ENCODE assay signal across 29 cellular contexts in the genomic region with DNA sequence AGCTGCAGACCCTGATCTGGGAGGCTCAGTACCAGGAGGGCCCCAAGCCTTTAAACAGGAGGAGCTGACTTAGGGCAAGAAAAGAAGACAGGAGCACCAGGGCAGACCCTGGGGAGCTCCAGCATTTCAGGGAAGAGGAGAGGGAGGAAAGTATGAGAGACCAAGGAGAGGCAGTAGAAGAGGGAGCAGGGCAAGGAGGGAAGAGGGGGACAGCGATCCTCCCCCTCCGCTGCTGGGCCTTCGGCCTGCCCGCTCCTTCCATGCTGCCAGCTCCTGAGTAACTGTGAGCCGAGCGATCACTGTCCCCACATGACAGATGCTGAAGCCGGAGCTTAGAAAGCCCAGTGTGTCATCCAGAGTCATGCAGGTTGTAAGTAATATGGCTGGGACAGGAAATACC.
DNase-seq lines count a peak whose midpoint lies in the region; ATAC-seq, FAIRE-seq and TF ChIP-seq lines count a peak whose summit lies in the region.
"Had no signal": no experiment of that assay in that cellular context is flagged by ENCODE, and none has a peak within 500 bp of the region (broad histone marks: within the 10 kb centered on the region; RNA-seq: fewer than 3 reads in every experiment).

No MANE protein-coding gene starts in this region.

- H3K36me3 ChIP-seq in gastroesophageal sphincter, result no peaks in the 10 kb centered on the region
- H3K36me3 ChIP-seq: cardiac muscle cell, esophagus squamous epithelium, MG63 had no signal

- H3K27me3 Mint-ChIP-seq in T-helper 17 cell (peaks cover 4% of the 10 kb centered on the region), memory B cell (no peaks in the 10 kb centered on the region)
- no peaks in the 10 kb centered on the region for H3K27me3 Mint-ChIP-seq in stimulated activated memory B cell treated with anti-CD40 and anti-IgM and Interleukin-4, amounts not matched to agents 10 μg/mL and 1 μg/mL and 100 μg/mL, for 72 hours

- H3K27ac Mint-ChIP-seq in T-helper 17 cell, result peak overlapping the region; percentile 56
- peak overlapping the region; percentile 32 for H3K27ac Mint-ChIP-seq in memory B cell
- H3K27ac Mint-ChIP-seq in stimulated activated memory B cell treated with anti-CD40 and anti-IgM and Interleukin-4, amounts not matched to agents 10 μg/mL and 1 μg/mL and 100 μg/mL, for 72 hours, result peak overlapping the region; percentile 65
- H3K27ac Mint-ChIP-seq: activated CD4-positive, alpha-beta memory T cell treated with anti-CD3 and anti-CD28 coated beads for 36 hours; activated naive CD4-positive, alpha-beta T cell treated with anti-CD3 and anti-CD28 coated beads, Interleukin-2, amount 50 U/mL, for 72 hours; CD4-positive, alpha-beta T cell had no signal

- H3K4me3 ChIP-seq in gastroesophageal sphincter, result no peak overlapping the region
- H3K4me3 ChIP-seq: cardiac muscle cell, esophagus squamous epithelium, hepatocyte, MG63 had no signal

- ATAC-seq in T-helper 17 cell, result no peak
- ATAC-seq in memory B cell (ENCODE audit: low read depth), result no peak
- ATAC-seq in stimulated activated memory B cell treated with anti-CD40 and anti-IgM and Interleukin-4, amounts not matched to agents 10 μg/mL and 1 μg/mL and 100 μg/mL, for 72 hours, result no peak
- ATAC-seq in gastroesophageal sphincter, result no peak
- no peak for ATAC-seq in GM19467 (IDR thresholded peaks at IDR 0.05; ENCODE audit: unreplicated experiment)
- ATAC-seq: activated naive CD4-positive, alpha-beta T cell treated with anti-CD3 and anti-CD28 coated beads, Interleukin-2, amount 50 U/mL, for 72 hours; left cardiac atrium had no signal

- TF ChIP-seq CTCF in GM10266 (IDR thresholded peaks at IDR 0.05; ENCODE audit: control insufficient read depth, insufficient read depth, low read depth, missing control alignments), result no peak
- TF ChIP-seq CTCF in gastroesophageal sphincter (IDR thresholded peaks at IDR 0.05), result no peak

- FAIRE-seq in frontal cortex (lab: Jason Lieb, UNC), result no peak
- FAIRE-seq: RCC 7860, small intestine had no signal

- no peak for TF ChIP-seq EP300 in gastroesophageal sphincter (IDR thresholded peaks at IDR 0.05)

- peak; percentile 15 for DNase-seq in GM10266 (ENCODE audit: extremely low spot score)
- DNase-seq in T-helper 17 cell, result no peak
- no peak for DNase-seq in memory B cell (ENCODE audit: low spot score in 2 of 2)
- no peak for DNase-seq in frontal cortex (ENCODE audit: low spot score in 2 of 2)
- DNase-seq: activated CD4-positive, alpha-beta memory T cell treated with anti-CD3 and anti-CD28 coated beads for 36 hours; activated CD4-positive, CD25-positive, alpha-beta regulatory T cell; aorta; CD4-positive, alpha-beta T cell; cortex of kidney; esophagus squamous epithelium; foreskin melanocyte; KBM-7; left cardiac atrium; MG63; NCI-H1105 treated with DMSO at 0.1 percent for 48 hours; NCI-H2029 treated with DMSO at 0.1 percent for 48 hours; NCI-H2227 treated with DMSO at 0.1 percent for 48 hours; NCI-H526 treated with DMSO at 0.1 percent for 48 hours; occipital lobe; SIG-M5; small intestine; stimulated activated CD4-positive, alpha-beta T cell treated with anti-CD3 and anti-CD28 coated beads, Interleukin-1b, Interleukin-23, amount 100 ng/mL, for 48 hours had no signal

- H3K9me3 ChIP-seq in T-helper 17 cell (ENCODE audit: control insufficient read depth, low read length, poor library complexity, severe bottlenecking) (no peaks in the 10 kb centered on the region), gastroesophageal sphincter (no peaks in the 10 kb centered on the region)
- H3K9me3 ChIP-seq: esophagus squamous epithelium had no signal

- H3K4me3 Mint-ChIP-seq in T-helper 17 cell, result no peak overlapping the region
- no peak overlapping the region for H3K4me3 Mint-ChIP-seq in memory B cell
- no peak overlapping the region for H3K4me3 Mint-ChIP-seq in stimulated activated memory B cell treated with anti-CD40 and anti-IgM and Interleukin-4, amounts not matched to agents 10 μg/mL and 1 μg/mL and 100 μg/mL, for 72 hours
- H3K4me3 Mint-ChIP-seq: activated CD4-positive, alpha-beta memory T cell treated with anti-CD3 and anti-CD28 coated beads for 36 hours; CD4-positive, alpha-beta T cell had no signal

- H3K4me1 ChIP-seq in gastroesophageal sphincter, result no peaks in the 10 kb centered on the region
- H3K4me1 ChIP-seq: esophagus squamous epithelium had no signal

- WGBS in gastroesophageal sphincter (ENCODE audit: low coverage in 1 of 2), 2 donors, result 73% methylated on average over 7 of the region's 7 CpGs; no CpG with 5 or more reads in 1 of the 2 donors

- no peak for TF ChIP-seq POLR2A in gastroesophageal sphincter (IDR thresholded peaks at IDR 0.05)

- H3K27me3 ChIP-seq in gastroesophageal sphincter, result peaks cover 32% of the 10 kb centered on the region
- H3K27me3 ChIP-seq: cardiac muscle cell, hepatocyte, MG63 had no signal

- H3K36me3 Mint-ChIP-seq in T-helper 17 cell (ENCODE audit: low read depth) (peaks cover 4% of the 10 kb centered on the region), memory B cell (peaks cover 33% of the 10 kb centered on the region)
- peaks cover 69% of the 10 kb centered on the region for H3K36me3 Mint-ChIP-seq in stimulated activated memory B cell treated with anti-CD40 and anti-IgM and Interleukin-4, amounts not matched to agents 10 μg/mL and 1 μg/mL and 100 μg/mL, for 72 hours
- H3K36me3 Mint-ChIP-seq: activated CD4-positive, alpha-beta memory T cell treated with anti-CD3 and anti-CD28 coated beads for 36 hours; activated naive CD4-positive, alpha-beta T cell treated with anti-CD3 and anti-CD28 coated beads, Interleukin-2, amount 50 U/mL, for 72 hours had no signal

- H3K4me1 Mint-ChIP-seq in T-helper 17 cell (peaks cover 9% of the 10 kb centered on the region), memory B cell (peaks cover 21% of the 10 kb centered on the region)
- peaks cover 50% of the 10 kb centered on the region for H3K4me1 Mint-ChIP-seq in stimulated activated memory B cell treated with anti-CD40 and anti-IgM and Interleukin-4, amounts not matched to agents 10 μg/mL and 1 μg/mL and 100 μg/mL, for 72 hours

- H3K27ac ChIP-seq in gastroesophageal sphincter, result no peak overlapping the region
- H3K27ac ChIP-seq: cardiac muscle cell, esophagus squamous epithelium, hepatocyte had no signal

- H3K9me3 Mint-ChIP-seq in memory B cell, result peaks cover 4% of the 10 kb centered on the region
- peaks cover 5% of the 10 kb centered on the region for H3K9me3 Mint-ChIP-seq in stimulated activated memory B cell treated with anti-CD40 and anti-IgM and Interleukin-4, amounts not matched to agents 10 μg/mL and 1 μg/mL and 100 μg/mL, for 72 hours
- H3K9me3 Mint-ChIP-seq: activated naive CD4-positive, alpha-beta T cell treated with anti-CD3 and anti-CD28 coated beads, Interleukin-2, amount 50 U/mL, for 72 hours; CD4-positive, alpha-beta T cell had no signal
